In the genomic region with DNA sequence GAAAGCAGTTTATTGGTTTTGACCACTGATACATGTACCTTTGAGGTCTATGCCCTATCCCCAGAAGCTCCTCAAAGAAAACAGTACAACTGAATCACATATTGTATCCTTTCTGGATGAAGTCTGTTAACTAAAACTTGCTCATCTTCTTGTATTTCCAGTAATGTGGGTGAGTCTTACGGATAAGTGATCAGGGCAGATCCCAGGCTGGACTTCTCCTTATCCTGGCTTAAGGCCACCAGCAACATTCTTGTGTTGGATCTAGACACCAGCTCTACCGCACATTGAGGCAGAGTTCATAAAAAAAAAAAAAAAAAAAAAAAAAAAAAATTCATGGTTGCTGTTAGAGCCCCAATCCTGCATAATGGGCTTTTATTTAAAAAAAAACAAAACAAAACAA, we compare ENCODE assay signal across 10 cellular contexts.
"Had no signal": no experiment of that assay in that cellular context is flagged by ENCODE, and none has a peak within 500 bp of the region (broad histone marks: within the 10 kb centered on the region; RNA-seq: fewer than 3 reads in every experiment).

No MANE protein-coding gene starts in this region.

- H3K9me3 ChIP-seq: HAP-1 had no signal

- H3K4me3 ChIP-seq: GM23248, HAP-1, K562 had no signal

- H3K27ac Mint-ChIP-seq: HFFc6 had no signal

- DNase-seq: GM23248, GOT3, H7, HFFc6, KG1 had no signal

- H3K4me3 Mint-ChIP-seq: HFFc6 had no signal

- H3K27ac ChIP-seq: GM23248, HL-60 had no signal

- H3K36me3 ChIP-seq: HAP-1 had no signal

- H3K4me1 ChIP-seq: HAP-1 had no signal

- H2AFZ ChIP-seq: GM23248 had no signal

- ATAC-seq: HCT116, HepG2, K562 had no signal
